Comparison of ENCODE assay signal across 20 cellular contexts in genomic region chr20:40992349-40993113, GRCh38.
"Had no signal": no experiment of that assay in that cellular context is flagged by ENCODE, and none has a peak within 500 bp of the region (broad histone marks: within the 10 kb centered on the region; RNA-seq: fewer than 3 reads in every experiment).

No MANE protein-coding gene starts in this region.

- H3K36me3 Mint-ChIP-seq: activated naive CD8-positive, alpha-beta T cell treated with anti-CD3 and anti-CD28 coated beads, Interleukin-2, amount 10 ng/mL, durations not matched to agents 7 days and 5 days; brain had no signal

- H3K9me3 Mint-ChIP-seq: activated CD4-positive, alpha-beta memory T cell treated with anti-CD3 and anti-CD28 coated beads, Interleukin-2, amount 10 ng/mL, durations not matched to agents 7 days and 5 days; activated naive CD8-positive, alpha-beta T cell treated with anti-CD3 and anti-CD28 coated beads, Interleukin-2, amount 10 ng/mL, durations not matched to agents 7 days and 5 days; central memory CD8-positive, alpha-beta T cell had no signal

- H3K27me3 Mint-ChIP-seq: activated CD4-positive, alpha-beta memory T cell treated with anti-CD3 and anti-CD28 coated beads, Interleukin-2, amount 10 ng/mL, durations not matched to agents 7 days and 5 days; activated naive CD8-positive, alpha-beta T cell treated with anti-CD3 and anti-CD28 coated beads, Interleukin-2, amount 10 ng/mL, durations not matched to agents 7 days and 5 days; progenitor cell of endocrine pancreas had no signal

- H3K27ac Mint-ChIP-seq: activated CD4-positive, alpha-beta memory T cell treated with anti-CD3 and anti-CD28 coated beads, Interleukin-2, amount 10 ng/mL, durations not matched to agents 7 days and 5 days; brain; progenitor cell of endocrine pancreas had no signal

- H3K27ac ChIP-seq: right atrium auricular region, tibial nerve, vagina had no signal

- DNase-seq: activated CD4-positive, alpha-beta memory T cell treated with anti-CD3 and anti-CD28 coated beads, Interleukin-2, amount 10 ng/mL, durations not matched to agents 7 days and 5 days; activated CD4-positive, alpha-beta T cell treated with anti-CD3 and anti-CD28 coated beads for 4 hours; activated naive CD4-positive, alpha-beta T cell; activated naive CD8-positive, alpha-beta T cell treated with anti-CD3 and anti-CD28 coated beads, Interleukin-2, amount 10 ng/mL, durations not matched to agents 7 days and 5 days; activated T-cell treated with anti-CD3 and anti-CD28 coated beads for 4 hours; cortex of kidney; effector memory CD4-positive, alpha-beta T cell; foreskin fibroblast; hippocampal formation; kidney glomerular epithelial cell; mesendoderm; nephron progenitor cell; stimulated activated CD4-positive, alpha-beta T cell treated with anti-CD3 and anti-CD28 coated beads, Interleukin-2, amount 100 ng/mL, for 48 hours; stimulated activated naive CD4-positive, alpha-beta T cell treated with Interleukin-2 at 50 U/mL for 16 hours had no signal

- H3K4me3 Mint-ChIP-seq: activated CD4-positive, alpha-beta memory T cell treated with anti-CD3 and anti-CD28 coated beads, Interleukin-2, amount 10 ng/mL, durations not matched to agents 7 days and 5 days; brain; central memory CD8-positive, alpha-beta T cell; nephron progenitor cell had no signal

- H3K9me3 ChIP-seq: right atrium auricular region, tibial nerve, vagina had no signal

- H3K36me3 ChIP-seq: right atrium auricular region, tibial nerve, vagina had no signal

- H3K27me3 ChIP-seq: right atrium auricular region, tibial nerve, vagina had no signal

- H3K4me3 ChIP-seq: right atrium auricular region, tibial nerve, vagina had no signal
